ENCODE assay signal across 1 cellular context in genomic region chr1:234486858-234487830, GRCh38.
TF ChIP-seq lines count a peak whose summit lies in the region.

No MANE protein-coding gene starts in this region.

TF ChIP-seq in HepG2, 621 proteins besides CTCF, POLR2A, EP300 and RAD21 (continued from another document and continues in another):
- no peak for TF ChIP-seq HNRNPLL (IDR thresholded peaks at IDR 0.05; ENCODE audit: low read depth, low read length, poor library complexity, severe bottlenecking)
- TF ChIP-seq CENPX (CRISPR knock-in tag; IDR thresholded peaks at IDR 0.05): no peak
- peak; percentile 56; the same call in 1 of the 2 replicates for TF ChIP-seq ZNF710 (CRISPR knock-in tag; IDR thresholded peaks at IDR 0.05; ENCODE audit: borderline replicate concordance)
- peak; percentile 46; the same call in 1 of the 2 replicates for TF ChIP-seq SALL1 (CRISPR knock-in tag; IDR thresholded peaks at IDR 0.05)
- TF ChIP-seq SIX1 (CRISPR knock-in tag; IDR thresholded peaks at IDR 0.05; ENCODE audit: borderline replicate concordance): no peak
- TF ChIP-seq CREB3 (CRISPR knock-in tag; IDR thresholded peaks at IDR 0.05): no peak
- TF ChIP-seq MAFF (IDR thresholded peaks at IDR 0.05; ENCODE audit: low read depth, low read length): no peak
- no peak for TF ChIP-seq ZNF383 (CRISPR knock-in tag; IDR thresholded peaks at IDR 0.05; ENCODE audit: borderline replicate concordance)
- no peak for TF ChIP-seq KAT2B (IDR thresholded peaks at IDR 0.05; ENCODE audit: borderline replicate concordance, low read depth, low read length)
- TF ChIP-seq, protein P1, sequence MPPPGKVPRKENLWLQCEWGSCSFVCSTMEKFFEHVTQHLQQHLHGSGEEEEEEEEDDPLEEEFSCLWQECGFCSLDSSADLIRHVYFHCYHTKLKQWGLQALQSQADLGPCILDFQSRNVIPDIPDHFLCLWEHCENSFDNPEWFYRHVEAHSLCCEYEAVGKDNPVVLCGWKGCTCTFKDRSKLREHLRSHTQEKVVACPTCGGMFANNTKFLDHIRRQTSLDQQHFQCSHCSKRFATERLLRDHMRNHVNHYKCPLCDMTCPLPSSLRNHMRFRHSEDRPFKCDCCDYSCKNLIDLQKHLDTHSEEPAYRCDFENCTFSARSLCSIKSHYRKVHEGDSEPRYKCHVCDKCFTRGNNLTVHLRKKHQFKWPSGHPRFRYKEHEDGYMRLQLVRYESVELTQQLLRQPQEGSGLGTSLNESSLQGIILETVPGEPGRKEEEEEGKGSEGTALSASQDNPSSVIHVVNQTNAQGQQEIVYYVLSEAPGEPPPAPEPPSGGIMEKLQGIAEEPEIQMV (CRISPR knock-in tag; IDR thresholded peaks at IDR 0.05; ENCODE audit: low read depth): no peak
- TF ChIP-seq ZSCAN20 (CRISPR knock-in tag; IDR thresholded peaks at IDR 0.05; ENCODE audit: borderline replicate concordance): no peak
- peak; percentile 52 for TF ChIP-seq FOXA3 (CRISPR knock-in tag; IDR thresholded peaks at IDR 0.05)
- no peak for TF ChIP-seq JUND (CRISPR knock-in tag; IDR thresholded peaks at IDR 0.05)
- TF ChIP-seq KDM1A (CRISPR knock-in tag; IDR thresholded peaks at IDR 0.05): peak; percentile 74
- peak; percentile 62; the same call in 1 of the 2 replicates for TF ChIP-seq CCDC6 (CRISPR knock-in tag; IDR thresholded peaks at IDR 0.05)
- TF ChIP-seq KLF6 (CRISPR knock-in tag; IDR thresholded peaks at IDR 0.05): no peak
- no peak for TF ChIP-seq BORCS8-MEF2B (CRISPR knock-in tag; IDR thresholded peaks at IDR 0.05)
- no peak for TF ChIP-seq ZBTB7B (CRISPR knock-in tag; IDR thresholded peaks at IDR 0.05)
- TF ChIP-seq ZNF382 (CRISPR knock-in tag; IDR thresholded peaks at IDR 0.05; ENCODE audit: borderline replicate concordance): no peak
- TF ChIP-seq MEIS2 (CRISPR knock-in tag; IDR thresholded peaks at IDR 0.05): no peak
- no peak for TF ChIP-seq ZNF841 (CRISPR knock-in tag; IDR thresholded peaks at IDR 0.05; ENCODE audit: borderline replicate concordance)
- no peak for TF ChIP-seq HDAC6 (IDR thresholded peaks at IDR 0.05; ENCODE audit: low read depth, low read length)
- TF ChIP-seq ARID4A (CRISPR knock-in tag; IDR thresholded peaks at IDR 0.05; ENCODE audit: borderline replicate concordance): peak; percentile 39; the same call in 1 of the 2 replicates
- peak; percentile 18; the same call in 1 of the 2 replicates for TF ChIP-seq RARA (CRISPR knock-in tag; IDR thresholded peaks at IDR 0.05)
- TF ChIP-seq, protein P2, sequence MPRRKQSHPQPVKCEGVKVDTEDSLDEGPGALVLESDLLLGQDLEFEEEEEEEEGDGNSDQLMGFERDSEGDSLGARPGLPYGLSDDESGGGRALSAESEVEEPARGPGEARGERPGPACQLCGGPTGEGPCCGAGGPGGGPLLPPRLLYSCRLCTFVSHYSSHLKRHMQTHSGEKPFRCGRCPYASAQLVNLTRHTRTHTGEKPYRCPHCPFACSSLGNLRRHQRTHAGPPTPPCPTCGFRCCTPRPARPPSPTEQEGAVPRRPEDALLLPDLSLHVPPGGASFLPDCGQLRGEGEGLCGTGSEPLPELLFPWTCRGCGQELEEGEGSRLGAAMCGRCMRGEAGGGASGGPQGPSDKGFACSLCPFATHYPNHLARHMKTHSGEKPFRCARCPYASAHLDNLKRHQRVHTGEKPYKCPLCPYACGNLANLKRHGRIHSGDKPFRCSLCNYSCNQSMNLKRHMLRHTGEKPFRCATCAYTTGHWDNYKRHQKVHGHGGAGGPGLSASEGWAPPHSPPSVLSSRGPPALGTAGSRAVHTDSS (CRISPR knock-in tag; conservative IDR thresholded peaks at IDR 0.05): no peak
- TF ChIP-seq ZMYM4 (CRISPR knock-in tag; IDR thresholded peaks at IDR 0.05): peak; percentile 58
- TF ChIP-seq ZNF574 (CRISPR knock-in tag; IDR thresholded peaks at IDR 0.05): 0 out of 2 replicates have a peak, but pooled peaks have one; percentile 19
- no peak for TF ChIP-seq ZNF362 (CRISPR knock-in tag; IDR thresholded peaks at IDR 0.05; ENCODE audit: borderline replicate concordance)
- TF ChIP-seq DR1 (CRISPR knock-in tag; IDR thresholded peaks at IDR 0.05): no peak
- peak; percentile 49; the same call in 1 of the 2 replicates for TF ChIP-seq GATAD1 (CRISPR knock-in tag; IDR thresholded peaks at IDR 0.05)
- no peak for TF ChIP-seq MTA3 (CRISPR knock-in tag; IDR thresholded peaks at IDR 0.05)
- TF ChIP-seq ZNF678 (CRISPR knock-in tag; IDR thresholded peaks at IDR 0.05): no peak
- TF ChIP-seq CBFB (CRISPR knock-in tag; IDR thresholded peaks at IDR 0.05): no peak
- TF ChIP-seq CREBL2 (CRISPR knock-in tag; IDR thresholded peaks at IDR 0.05; ENCODE audit: borderline replicate concordance): no peak
- peak; percentile 37; the same call in 1 of the 2 replicates for TF ChIP-seq SOX5 (CRISPR knock-in tag; IDR thresholded peaks at IDR 0.05; ENCODE audit: borderline replicate concordance)
- TF ChIP-seq, protein P3, sequence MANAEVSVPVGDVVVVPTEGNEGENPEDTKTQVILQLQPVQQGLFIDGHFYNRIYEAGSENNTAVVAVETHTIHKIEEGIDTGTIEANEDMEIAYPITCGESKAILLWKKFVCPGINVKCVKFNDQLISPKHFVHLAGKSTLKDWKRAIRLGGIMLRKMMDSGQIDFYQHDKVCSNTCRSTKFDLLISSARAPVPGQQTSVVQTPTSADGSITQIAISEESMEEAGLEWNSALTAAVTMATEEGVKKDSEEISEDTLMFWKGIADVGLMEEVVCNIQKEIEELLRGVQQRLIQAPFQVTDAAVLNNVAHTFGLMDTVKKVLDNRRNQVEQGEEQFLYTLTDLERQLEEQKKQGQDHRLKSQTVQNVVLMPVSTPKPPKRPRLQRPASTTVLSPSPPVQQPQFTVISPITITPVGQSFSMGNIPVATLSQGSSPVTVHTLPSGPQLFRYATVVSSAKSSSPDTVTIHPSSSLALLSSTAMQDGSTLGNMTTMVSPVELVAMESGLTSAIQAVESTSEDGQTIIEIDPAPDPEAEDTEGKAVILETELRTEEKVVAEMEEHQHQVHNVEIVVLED (CRISPR knock-in tag; IDR thresholded peaks at IDR 0.05; ENCODE audit: borderline replicate concordance): no peak
- no peak for TF ChIP-seq SSRP1 (CRISPR knock-in tag; IDR thresholded peaks at IDR 0.05)
- TF ChIP-seq, protein P4, sequence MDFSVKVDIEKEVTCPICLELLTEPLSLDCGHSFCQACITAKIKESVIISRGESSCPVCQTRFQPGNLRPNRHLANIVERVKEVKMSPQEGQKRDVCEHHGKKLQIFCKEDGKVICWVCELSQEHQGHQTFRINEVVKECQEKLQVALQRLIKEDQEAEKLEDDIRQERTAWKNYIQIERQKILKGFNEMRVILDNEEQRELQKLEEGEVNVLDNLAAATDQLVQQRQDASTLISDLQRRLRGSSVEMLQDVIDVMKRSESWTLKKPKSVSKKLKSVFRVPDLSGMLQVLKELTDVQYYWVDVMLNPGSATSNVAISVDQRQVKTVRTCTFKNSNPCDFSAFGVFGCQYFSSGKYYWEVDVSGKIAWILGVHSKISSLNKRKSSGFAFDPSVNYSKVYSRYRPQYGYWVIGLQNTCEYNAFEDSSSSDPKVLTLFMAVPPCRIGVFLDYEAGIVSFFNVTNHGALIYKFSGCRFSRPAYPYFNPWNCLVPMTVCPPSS (IDR thresholded peaks at IDR 0.05): no peak
- TF ChIP-seq SOX6 (IDR thresholded peaks at IDR 0.05): no peak
- TF ChIP-seq SOX6 (CRISPR knock-in tag; IDR thresholded peaks at IDR 0.05): peak; percentile 77
- TF ChIP-seq CHD2 (IDR thresholded peaks at IDR 0.05; ENCODE audit: low read depth, low read length): no peak
- TF ChIP-seq ZNF768 (CRISPR knock-in tag; IDR thresholded peaks at IDR 0.05): no peak
- TF ChIP-seq RFX1 (IDR thresholded peaks at IDR 0.05): no peak
- no peak for TF ChIP-seq ZNF790 (CRISPR knock-in tag; IDR thresholded peaks at IDR 0.05; ENCODE audit: borderline replicate concordance)
- no peak for TF ChIP-seq ZBTB14 (CRISPR knock-in tag; IDR thresholded peaks at IDR 0.05)
- TF ChIP-seq NBN (conservative IDR thresholded peaks at IDR 0.05): no peak
- no peak for TF ChIP-seq ZNF446 (CRISPR knock-in tag; IDR thresholded peaks at IDR 0.05)
- no peak for TF ChIP-seq EZH2 (conservative IDR thresholded peaks at IDR 0.05; ENCODE audit: low read depth, low read length)
- no peak for TF ChIP-seq GPN1 (CRISPR knock-in tag; IDR thresholded peaks at IDR 0.05; ENCODE audit: borderline replicate concordance)
- TF ChIP-seq ZKSCAN5 (CRISPR knock-in tag; IDR thresholded peaks at IDR 0.05): no peak
